1 cellular context compared by ENCODE assay signal in genomic region chr4:82780398-82781231, GRCh38.
TF ChIP-seq lines count a peak whose summit lies in the region.

No MANE protein-coding gene starts in this region.

TF ChIP-seq in HepG2, 621 proteins besides CTCF, POLR2A, EP300 and RAD21 (continued from another document):
- TF ChIP-seq SMC3 (IDR thresholded peaks at IDR 0.05; ENCODE audit: low read length) (0 out of 2 replicates have a peak, but pooled peaks have one; percentile 5), PATZ1 (CRISPR knock-in tag; IDR thresholded peaks at IDR 0.05) (peak; percentile 65), SKI (IDR thresholded peaks at IDR 0.05; ENCODE audit: partially characterized antibody) (no peak), ZNF569 (CRISPR knock-in tag; IDR thresholded peaks at IDR 0.05; ENCODE audit: borderline replicate concordance) (no peak), ZNF546 (CRISPR knock-in tag; conservative IDR thresholded peaks at IDR 0.05) (no peak), FOXA1 (IDR thresholded peaks at IDR 0.05) (no peak), FOXA1 (CRISPR knock-in tag; IDR thresholded peaks at IDR 0.05) (peak; percentile 66), ARID5B (CRISPR knock-in tag; IDR thresholded peaks at IDR 0.05) (peak; percentile 9; the same call in 1 of the 2 replicates), ARHGAP35 (CRISPR knock-in tag; IDR thresholded peaks at IDR 0.05; ENCODE audit: borderline replicate concordance) (no peak), TGIF2 (CRISPR knock-in tag; IDR thresholded peaks at IDR 0.05) (no peak), MAFF (IDR thresholded peaks at IDR 0.05; ENCODE audit: low read depth, low read length) (peak; percentile 91), NR2F6 (IDR thresholded peaks at IDR 0.05) (no peak), NR2F6 (CRISPR knock-in tag; IDR thresholded peaks at IDR 0.05) (no peak), CBX2 (IDR thresholded peaks at IDR 0.05; ENCODE audit: low read depth, low read length) (no peak), CBX2 (CRISPR knock-in tag; IDR thresholded peaks at IDR 0.05; ENCODE audit: low read depth) (no peak), ZNF747 (CRISPR knock-in tag; IDR thresholded peaks at IDR 0.05; ENCODE audit: borderline replicate concordance) (no peak), TFAP4 (IDR thresholded peaks at IDR 0.05; ENCODE audit: borderline replicate concordance, low read depth) (peak; percentile 14; the same call in 1 of the 2 replicates), ARNT2 (CRISPR knock-in tag; IDR thresholded peaks at IDR 0.05; ENCODE audit: low read depth) (no peak), FOXA3 (CRISPR knock-in tag; IDR thresholded peaks at IDR 0.05) (peak; percentile 51; the same call in 1 of the 2 replicates), MAFK (conservative IDR thresholded peaks at IDR 0.05 in 1 of 2, IDR thresholded peaks at IDR 0.05 in 1 of 2; ENCODE audit: low read length in 2 of 2) (peak; percentile 93 to 94)
